1 cellular context compared by ENCODE assay signal in genomic region chr13:111203742-111204386, GRCh38.
TF ChIP-seq lines count a peak whose summit lies in the region.

No MANE protein-coding gene starts in this region.

TF ChIP-seq in SK-N-SH treated with all-trans-retinoic acid at 6 μM for 48 hours, 23 proteins besides CTCF, POLR2A, EP300 and RAD21 (continued from another document):
- TF ChIP-seq ZNF8 (CRISPR knock-in tag; IDR thresholded peaks at IDR 0.05): no peak
- no peak for TF ChIP-seq GLIS3 (CRISPR knock-in tag; IDR thresholded peaks at IDR 0.05)
